In genomic region chr22:49534386-49534785, GRCh38 we compare ENCODE assay signal across 17 cellular contexts.
"Had no signal": no experiment of that assay in that cellular context is flagged by ENCODE, and none has a peak within 500 bp of the region (broad histone marks: within the 10 kb centered on the region; RNA-seq: fewer than 3 reads in every experiment).

No MANE protein-coding gene starts in this region.

- H3K27ac Mint-ChIP-seq: activated naive CD4-positive, alpha-beta T cell treated with anti-CD3 and anti-CD28 coated beads, Interleukin-2, amount 50 U/mL, for 24 hours; mesothelial cell of epicardium; progenitor cell of endocrine pancreas had no signal

- H3K9me3 Mint-ChIP-seq: activated naive CD4-positive, alpha-beta T cell treated with anti-CD3 and anti-CD28 coated beads, Interleukin-2, amount 50 U/mL, for 24 hours; mesothelial cell of epicardium had no signal

- ATAC-seq: right cardiac atrium; stimulated activated naive CD8-positive, alpha-beta T cell treated with anti-CD3 and anti-CD28 coated beads, Interleukin-15, Interleukin-2, amounts not matched to agents 100 U/mL and 50 U/mL, for 24 hours had no signal

- H3K4me1 Mint-ChIP-seq: activated naive CD4-positive, alpha-beta T cell treated with anti-CD3 and anti-CD28 coated beads, Interleukin-2, amount 50 U/mL, for 24 hours had no signal

- H3K4me3 ChIP-seq: coronary artery, skin epidermis had no signal

- H3K27me3 Mint-ChIP-seq: activated naive CD4-positive, alpha-beta T cell treated with anti-CD3 and anti-CD28 coated beads, Interleukin-2, amount 50 U/mL, for 24 hours had no signal

- H3K27ac ChIP-seq: coronary artery, skin epidermis had no signal

- H3K4me3 Mint-ChIP-seq: activated naive CD4-positive, alpha-beta T cell treated with anti-CD3 and anti-CD28 coated beads, Interleukin-2, amount 50 U/mL, for 24 hours; mesothelial cell of epicardium had no signal

- H3K36me3 Mint-ChIP-seq: activated naive CD4-positive, alpha-beta T cell treated with anti-CD3 and anti-CD28 coated beads, Interleukin-2, amount 50 U/mL, for 24 hours; mesothelial cell of epicardium had no signal

- DNase-seq: activated CD4-positive, alpha-beta T cell treated with anti-CD3 and anti-CD28 coated beads, Interleukin-2, amount 50 U/mL, for 48 hours; activated T-cell treated with anti-CD3 and anti-CD28 coated beads, Interleukin-2, amount 50 U/mL, for 1 hour; amniotic stem cell; central memory CD4-positive, alpha-beta T cell; effector CD4-positive, alpha-beta T cell; foreskin fibroblast; glutamatergic neuron; hypothalamus; right cardiac atrium; stimulated activated CD4-positive, alpha-beta T cell treated with anti-CD3 and anti-CD28 coated beads, Interleukin-4, amount 100 ng/mL, for 4 hours; stimulated activated CD8-positive, alpha-beta memory T cell treated with anti-CD3 and anti-CD28 coated beads, Interleukin-4, amount 100 ng/mL, for 48 hours; stimulated activated naive CD8-positive, alpha-beta T cell treated with anti-CD3 and anti-CD28 coated beads, Interleukin-15, Interleukin-2, amounts not matched to agents 100 U/mL and 50 U/mL, for 24 hours had no signal
